ENCODE assay signal across 2 cellular contexts in genomic region chr16:79607587-79607986, GRCh38.
TF ChIP-seq lines count a peak whose summit lies in the region.

No MANE protein-coding gene starts in this region.

TF ChIP-seq in K562, 482 proteins besides CTCF, POLR2A, EP300 and RAD21 (continued from another document):
- TF ChIP-seq, protein P1, sequence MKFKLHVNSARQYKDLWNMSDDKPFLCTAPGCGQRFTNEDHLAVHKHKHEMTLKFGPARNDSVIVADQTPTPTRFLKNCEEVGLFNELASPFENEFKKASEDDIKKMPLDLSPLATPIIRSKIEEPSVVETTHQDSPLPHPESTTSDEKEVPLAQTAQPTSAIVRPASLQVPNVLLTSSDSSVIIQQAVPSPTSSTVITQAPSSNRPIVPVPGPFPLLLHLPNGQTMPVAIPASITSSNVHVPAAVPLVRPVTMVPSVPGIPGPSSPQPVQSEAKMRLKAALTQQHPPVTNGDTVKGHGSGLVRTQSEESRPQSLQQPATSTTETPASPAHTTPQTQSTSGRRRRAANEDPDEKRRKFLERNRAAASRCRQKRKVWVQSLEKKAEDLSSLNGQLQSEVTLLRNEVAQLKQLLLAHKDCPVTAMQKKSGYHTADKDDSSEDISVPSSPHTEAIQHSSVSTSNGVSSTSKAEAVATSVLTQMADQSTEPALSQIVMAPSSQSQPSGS (CRISPR knock-in tag; IDR thresholded peaks at IDR 0.05), result no peak
- TF ChIP-seq NFE2 (IDR thresholded peaks at IDR 0.05; ENCODE audit: low read depth) (0 out of 2 replicates have a peak, but pooled peaks have one; percentile 13), ATF3 (IDR thresholded peaks at IDR 0.05) (peak; percentile 64), ATF3 (CRISPR knock-in tag; conservative IDR thresholded peaks at IDR 0.05) (no peak), C11orf30 (IDR thresholded peaks at IDR 0.05; ENCODE audit: low read depth) (0 out of 2 replicates have a peak, but pooled peaks have one; percentile 4), ZNF324 (CRISPR knock-in tag; IDR thresholded peaks at IDR 0.05) (no peak), JUND (IDR thresholded peaks at IDR 0.05; ENCODE audit: borderline replicate concordance, low read depth, low read length) (no peak; the same call in 1 of the 2 replicates), JUND (tag; IDR thresholded peaks at IDR 0.05; ENCODE audit: borderline replicate concordance, low read depth, low read length) (0 out of 3 replicates have a peak, but pooled peaks have one; percentile 24)

TF ChIP-seq in SK-N-SH, 30 proteins besides CTCF, POLR2A, EP300 and RAD21 (continued from another document):
- TF ChIP-seq, protein P2, sequence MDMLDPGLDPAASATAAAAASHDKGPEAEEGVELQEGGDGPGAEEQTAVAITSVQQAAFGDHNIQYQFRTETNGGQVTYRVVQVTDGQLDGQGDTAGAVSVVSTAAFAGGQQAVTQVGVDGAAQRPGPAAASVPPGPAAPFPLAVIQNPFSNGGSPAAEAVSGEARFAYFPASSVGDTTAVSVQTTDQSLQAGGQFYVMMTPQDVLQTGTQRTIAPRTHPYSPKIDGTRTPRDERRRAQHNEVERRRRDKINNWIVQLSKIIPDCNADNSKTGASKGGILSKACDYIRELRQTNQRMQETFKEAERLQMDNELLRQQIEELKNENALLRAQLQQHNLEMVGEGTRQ (IDR thresholded peaks at IDR 0.05; ENCODE audit: borderline replicate concordance, low read depth, low read length), result no peak
